ENCODE assay signal across 17 cellular contexts in the genomic region with DNA sequence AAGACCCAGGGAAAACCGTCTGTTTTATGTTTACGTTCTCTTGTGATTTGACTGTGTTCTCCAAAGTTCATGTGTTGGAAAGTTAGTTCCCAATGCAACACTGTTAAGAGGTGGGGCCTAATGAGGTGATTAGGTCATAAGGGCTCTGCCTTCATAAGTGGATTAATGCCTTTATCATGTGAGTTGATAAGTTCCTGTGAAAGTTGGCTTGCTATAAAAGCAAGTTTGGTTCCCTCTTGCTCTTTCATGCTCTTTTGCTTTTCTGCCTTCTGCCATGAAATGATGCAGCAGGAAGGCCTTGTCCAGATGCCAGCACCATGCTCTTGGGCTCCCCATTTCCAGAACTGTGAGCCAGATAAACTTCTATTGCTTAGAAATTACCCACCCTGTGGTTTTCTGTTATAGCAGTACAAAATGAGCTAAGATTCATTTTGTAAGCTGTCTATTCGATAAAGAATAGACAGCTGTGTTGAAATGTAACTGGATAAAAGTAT. TPM values are rescaled to one million over a fixed set of nuclear protein-coding genes. Genes with fewer than 3 reads are reported as not detected.
DNase-seq lines count a peak whose midpoint lies in the region; ATAC-seq and TF ChIP-seq lines count a peak whose summit lies in the region.
"Had no signal": no experiment of that assay in that cellular context is flagged by ENCODE, and none has a peak within 500 bp of the region (broad histone marks: within the 10 kb centered on the region; RNA-seq: fewer than 3 reads in every experiment).

No MANE protein-coding gene starts in this region.

- H3K4me3 ChIP-seq in HAP-1, result no peak overlapping the region
- H3K4me3 ChIP-seq: A549, colonic mucosa, gastrocnemius medialis, upper lobe of right lung had no signal

- no peaks in the 10 kb centered on the region for H3K4me1 ChIP-seq in HAP-1
- H3K4me1 ChIP-seq: A549, colonic mucosa, gastrocnemius medialis, upper lobe of right lung had no signal

- CTCF ChIA-PET in activated CD8-positive, alpha-beta T cell treated with anti-CD3 and anti-CD28 coated beads for 36 hours (lab: Charles Lee), result interaction anchor here (1.4 to 2.1 kb wide), 2 partner anchors 11 to 15 kb away, joined by 4 to 6 read pairs; no protein-coding TSS in a partner anchor
- CTCF ChIA-PET in activated CD8-positive, alpha-beta T cell treated with anti-CD3 and anti-CD28 coated beads, Interleukin-2, amount 10 ng/mL, durations not matched to agents 7 days and 5 days (lab: Charles Lee), result no interaction called here

- peaks cover under 1% of the 10 kb centered on the region for H3K9me3 Mint-ChIP-seq in activated CD8-positive, alpha-beta T cell treated with anti-CD3 and anti-CD28 coated beads for 36 hours
- H3K9me3 Mint-ChIP-seq in activated CD8-positive, alpha-beta T cell treated with anti-CD3 and anti-CD28 coated beads, Interleukin-2, amount 10 ng/mL, durations not matched to agents 7 days and 5 days (ENCODE audit: insufficient read depth), result peaks cover 5% of the 10 kb centered on the region
- no peaks in the 10 kb centered on the region for H3K9me3 Mint-ChIP-seq in effector memory CD8-positive, alpha-beta T cell
- H3K9me3 Mint-ChIP-seq in neural crest cell (no peaks in the 10 kb centered on the region), HFFc6 (no peaks in the 10 kb centered on the region)

- POLR2A ChIA-PET in activated CD8-positive, alpha-beta T cell treated with anti-CD3 and anti-CD28 coated beads for 36 hours (lab: Charles Lee), result interaction anchor here (1.3 kb wide), 1 partner anchor 41 kb away, joined by 3 read pairs; a partner anchor contains a TSS
- POLR2A ChIA-PET in activated CD8-positive, alpha-beta T cell treated with anti-CD3 and anti-CD28 coated beads, Interleukin-2, amount 10 ng/mL, durations not matched to agents 7 days and 5 days (lab: Charles Lee), result no interaction called here

- H3K4me3 Mint-ChIP-seq in activated CD8-positive, alpha-beta T cell treated with anti-CD3 and anti-CD28 coated beads for 36 hours, result no peak overlapping the region
- H3K4me3 Mint-ChIP-seq in activated CD8-positive, alpha-beta T cell treated with anti-CD3 and anti-CD28 coated beads, Interleukin-2, amount 10 ng/mL, durations not matched to agents 7 days and 5 days, result no peak overlapping the region
- peak overlapping the region in 1 of 2 donors; percentile 47 for H3K4me3 Mint-ChIP-seq in effector memory CD8-positive, alpha-beta T cell
- H3K4me3 Mint-ChIP-seq in neural crest cell (no peak overlapping the region), HFFc6 (no peak overlapping the region)
- H3K4me3 Mint-ChIP-seq: T-helper 1 cell treated with Interleukin-12 subunit alpha and Interleukin-12 subunit beta and Interleukin-4 antibody, amounts not matched to agents 30 μg/mL and 1 μg/mL, for 36 hours had no signal

- peak overlapping the region; percentile 57 for H3K27ac Mint-ChIP-seq in activated CD8-positive, alpha-beta T cell treated with anti-CD3 and anti-CD28 coated beads for 36 hours
- H3K27ac Mint-ChIP-seq in activated CD8-positive, alpha-beta T cell treated with anti-CD3 and anti-CD28 coated beads, Interleukin-2, amount 10 ng/mL, durations not matched to agents 7 days and 5 days, result no peak overlapping the region
- peak overlapping the region; percentile 11 to 91 for H3K27ac Mint-ChIP-seq in effector memory CD8-positive, alpha-beta T cell
- H3K27ac Mint-ChIP-seq in neural crest cell (ENCODE audit: unreplicated experiment) (peak overlapping the region; percentile 70), HFFc6 (no peak overlapping the region)
- H3K27ac Mint-ChIP-seq: T-helper 1 cell treated with Interleukin-12 subunit alpha and Interleukin-12 subunit beta and Interleukin-4 antibody, amounts not matched to agents 30 μg/mL and 1 μg/mL, for 36 hours had no signal

- no peaks in the 10 kb centered on the region for H3K9me3 ChIP-seq in HAP-1
- H3K9me3 ChIP-seq: A549, colonic mucosa, gastrocnemius medialis, upper lobe of right lung had no signal

- intact Hi-C loops in activated CD8-positive, alpha-beta T cell treated with anti-CD3 and anti-CD28 coated beads for 36 hours (cut with micrococcal nuclease), result no loop called here

- in situ Hi-C loops in HAP-1 (cut with MboI; ENCODE audit: low sequenced_read_pairs), result no loop called here

- H3K36me3 Mint-ChIP-seq in activated CD8-positive, alpha-beta T cell treated with anti-CD3 and anti-CD28 coated beads for 36 hours (ENCODE audit: low read depth), result peaks cover 25% of the 10 kb centered on the region
- peaks cover 16% of the 10 kb centered on the region for H3K36me3 Mint-ChIP-seq in activated CD8-positive, alpha-beta T cell treated with anti-CD3 and anti-CD28 coated beads, Interleukin-2, amount 10 ng/mL, durations not matched to agents 7 days and 5 days (ENCODE audit: low read depth)
- no peaks in the 10 kb centered on the region for H3K36me3 Mint-ChIP-seq in effector memory CD8-positive, alpha-beta T cell (ENCODE audit: insufficient read depth)
- H3K36me3 Mint-ChIP-seq in neural crest cell (ENCODE audit: low read depth) (no peaks in the 10 kb centered on the region), HFFc6 (ENCODE audit: low read depth) (no peaks in the 10 kb centered on the region; the same call in 1 of the 2 replicates)

- H3K4me1 Mint-ChIP-seq in activated CD8-positive, alpha-beta T cell treated with anti-CD3 and anti-CD28 coated beads for 36 hours (ENCODE audit: low read depth), result peaks cover 52% of the 10 kb centered on the region
- peaks cover 1% of the 10 kb centered on the region for H3K4me1 Mint-ChIP-seq in activated CD8-positive, alpha-beta T cell treated with anti-CD3 and anti-CD28 coated beads, Interleukin-2, amount 10 ng/mL, durations not matched to agents 7 days and 5 days (ENCODE audit: low read depth)
- peaks cover 18 to 42% of the 10 kb centered on the region in 2 donors for H3K4me1 Mint-ChIP-seq in effector memory CD8-positive, alpha-beta T cell (ENCODE audit: low read depth in 2 of 2)
- H3K4me1 Mint-ChIP-seq in neural crest cell (peaks cover 12% of the 10 kb centered on the region), HFFc6 (ENCODE audit: low read depth) (no peaks in the 10 kb centered on the region)

- H3K27me3 ChIP-seq in HAP-1 (ENCODE audit: low read depth), result no peaks in the 10 kb centered on the region
- H3K27me3 ChIP-seq: colonic mucosa, gastrocnemius medialis, upper lobe of right lung had no signal

- no peak for TF ChIP-seq CTCF in activated CD8-positive, alpha-beta T cell treated with anti-CD3 and anti-CD28 coated beads for 36 hours (IDR thresholded peaks at IDR 0.05)
- TF ChIP-seq CTCF in neural crest cell (conservative IDR thresholded peaks at IDR 0.05), result no peak
- no peak for TF ChIP-seq CTCF in HFFc6 (IDR thresholded peaks at IDR 0.05)

- DNase-seq in activated CD8-positive, alpha-beta T cell treated with anti-CD3 and anti-CD28 coated beads for 36 hours, result no peak
- no peak for DNase-seq in activated CD8-positive, alpha-beta T cell treated with anti-CD3 and anti-CD28 coated beads, Interleukin-2, amount 10 ng/mL, durations not matched to agents 7 days and 5 days
- no peak for DNase-seq in effector memory CD8-positive, alpha-beta T cell
- DNase-seq in neural crest cell (ENCODE audit: low read depth, low spot score), result no peak
- DNase-seq in HFFc6, result no peak
- no peak for DNase-seq in HPDE6-E6E7 (ENCODE audit: extremely low spot score)
- no peak for DNase-seq in HAP-1 (ENCODE audit: low spot score in 2 of 2)
- DNase-seq: colonic mucosa; DMS79 treated with DMSO at 0.1 percent for 48 hours; gastrocnemius medialis; MV-4-11; stimulated activated naive CD4-positive, alpha-beta T cell treated with Interleukin-2 at 50 U/mL for 16 hours; upper lobe of right lung had no signal

- H3K27me3 Mint-ChIP-seq in activated CD8-positive, alpha-beta T cell treated with anti-CD3 and anti-CD28 coated beads for 36 hours, result no peaks in the 10 kb centered on the region
- no peaks in the 10 kb centered on the region for H3K27me3 Mint-ChIP-seq in activated CD8-positive, alpha-beta T cell treated with anti-CD3 and anti-CD28 coated beads, Interleukin-2, amount 10 ng/mL, durations not matched to agents 7 days and 5 days (ENCODE audit: low read depth)
- no peaks in the 10 kb centered on the region for H3K27me3 Mint-ChIP-seq in effector memory CD8-positive, alpha-beta T cell
- H3K27me3 Mint-ChIP-seq in neural crest cell (ENCODE audit: low read depth) (no peaks in the 10 kb centered on the region), HFFc6 (ENCODE audit: insufficient read depth) (no peaks in the 10 kb centered on the region)

- ATAC-seq in activated CD8-positive, alpha-beta T cell treated with anti-CD3 and anti-CD28 coated beads for 36 hours, result no peak
- no peak for ATAC-seq in activated CD8-positive, alpha-beta T cell treated with anti-CD3 and anti-CD28 coated beads, Interleukin-2, amount 10 ng/mL, durations not matched to agents 7 days and 5 days
- ATAC-seq in HG02759 (IDR thresholded peaks at IDR 0.05; ENCODE audit: unreplicated experiment), result peak; percentile 11
- peak; percentile 19 for ATAC-seq in effector memory CD8-positive, alpha-beta T cell (replicated peaks)
- ATAC-seq: A549, gastrocnemius medialis, left lobe of liver, upper lobe of right lung had no signal

- H3K36me3 ChIP-seq in HAP-1 (replicated peaks), result no peaks in the 10 kb centered on the region
- H3K36me3 ChIP-seq: colonic mucosa, gastrocnemius medialis, upper lobe of right lung had no signal

RNA-seq across cellular contexts. Expression of a gene that starts 41.9 kb away (rescaled TPM):
- 10 to 100 TPM; 21.0 to 21.4 TPM for total RNA-seq in activated CD8-positive, alpha-beta T cell treated with anti-CD3 and anti-CD28 coated beads for 36 hours
- total RNA-seq in activated CD8-positive, alpha-beta T cell treated with anti-CD3 and anti-CD28 coated beads, Interleukin-2, amount 10 ng/mL, durations not matched to agents 7 days and 5 days, result 10 to 100 TPM; 35.9 to 38.8 TPM
- 2.9 and 3.4 TPM in 2 replicates for total RNA-seq in neural crest cell
- total RNA-seq in HFFc6 (2021; fragmentation: NEBNext Ultra II Directional; extraction: Animal tissue kit (Norgen Biotek cat#: 25700)), result 10 to 100 TPM; 38.3 to 49.6 (median 41.7) TPM

Comparison
In these comparisons a context has a peak if more than half of its experiments do, and no peak if none do; other contexts are left out.
1. H3K27ac Mint-ChIP-seq: peak in activated CD8-positive, alpha-beta T cell treated with anti-CD3 and anti-CD28 coated beads for 36 hours (single experiment), effector memory CD8-positive, alpha-beta T cell (2 of 2) and neural crest cell (single experiment); none in activated CD8-positive, alpha-beta T cell treated with anti-CD3 and anti-CD28 coated beads, Interleukin-2, amount 10 ng/mL, durations not matched to agents 7 days and 5 days (single experiment) and HFFc6 (single experiment).
2. ATAC-seq: peak in HG02759 (single experiment) and effector memory CD8-positive, alpha-beta T cell (single experiment); none in activated CD8-positive, alpha-beta T cell treated with anti-CD3 and anti-CD28 coated beads for 36 hours (single experiment) and activated CD8-positive, alpha-beta T cell treated with anti-CD3 and anti-CD28 coated beads, Interleukin-2, amount 10 ng/mL, durations not matched to agents 7 days and 5 days (single experiment).